ENCODE assay signal across 1 cellular context in the genomic region with DNA sequence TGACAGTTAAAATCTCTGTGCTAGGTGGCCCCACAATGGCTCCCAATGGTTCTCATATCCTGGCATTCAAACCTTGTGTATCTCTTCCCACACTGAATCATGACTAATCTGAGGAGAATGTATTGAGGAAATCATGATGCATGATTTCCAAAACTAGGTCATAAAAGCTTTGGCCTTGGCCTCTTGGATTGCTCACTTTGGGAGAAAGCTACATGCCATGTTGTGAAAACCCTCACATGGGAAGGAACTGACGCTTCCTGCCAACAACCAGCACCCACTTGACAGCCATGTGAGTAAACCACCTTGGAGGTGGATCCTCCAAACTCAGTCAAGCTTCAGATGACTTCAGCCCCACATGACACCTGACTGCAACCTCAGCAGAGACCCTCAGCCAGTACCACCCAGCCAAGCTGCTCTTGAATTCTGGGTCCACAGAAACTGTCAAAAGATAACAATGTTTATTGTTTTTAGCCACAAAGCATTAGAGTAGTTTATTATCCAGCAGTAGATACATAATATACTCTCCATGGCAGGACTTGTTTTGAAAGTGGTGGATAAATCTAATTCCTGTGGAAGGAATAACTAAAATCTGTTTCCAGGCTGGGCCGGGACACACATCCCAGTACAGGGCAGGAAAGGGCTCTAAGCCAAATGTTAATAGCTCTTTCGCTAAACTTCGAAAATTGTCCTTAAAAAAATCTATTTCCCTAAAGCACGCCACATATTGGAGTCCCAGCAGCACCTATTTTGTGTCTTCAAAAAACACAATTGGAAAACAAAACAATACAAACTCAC.
TF ChIP-seq lines count a peak whose summit lies in the region.

No MANE protein-coding gene starts in this region.

TF ChIP-seq in GM12878, 131 proteins besides CTCF, POLR2A, EP300 and RAD21:
- TF ChIP-seq ZNF384 (IDR thresholded peaks at IDR 0.05; ENCODE audit: borderline replicate concordance, low read depth, low read length): no peak
- no peak for TF ChIP-seq HCFC1 (IDR thresholded peaks at IDR 0.05; ENCODE audit: low read length)
